ENCODE assay signal across 17 cellular contexts in genomic region chr17:49914664-49915063, GRCh38. TPM values are rescaled to one million over a fixed set of nuclear protein-coding genes. Genes with fewer than 3 reads are reported as not detected.
A peak's percentile ranks its signal among the peaks of the same experiment; 100 is the strongest.
DNase-seq lines count a peak whose midpoint lies in the region; ATAC-seq lines count a peak whose summit lies in the region.
"Had no signal": no experiment of that assay in that cellular context is flagged by ENCODE, and none has a peak within 500 bp of the region (broad histone marks: within the 10 kb centered on the region; RNA-seq: fewer than 3 reads in every experiment).

No MANE protein-coding gene starts in this region.

- H4K91ac ChIP-seq in trophoblast cell (ENCODE audit: low read depth, low read length) = peak overlapping the region; percentile 97

- H3K23ac ChIP-seq in trophoblast cell (ENCODE audit: low read length) = no peak overlapping the region

- ATAC-seq in HG03095 (IDR thresholded peaks at IDR 0.05; ENCODE audit: unreplicated experiment) = no peak
- ATAC-seq in GM19324 (IDR thresholded peaks at IDR 0.05; ENCODE audit: low FRiP score, unreplicated experiment) = no peak
- ATAC-seq in HG02798 (IDR thresholded peaks at IDR 0.05; ENCODE audit: poor library complexity, unreplicated experiment) = no peak
- ATAC-seq: GM12878, GM23338 had no signal

- peaks cover 4% of the 10 kb centered on the region for H3K79me2 ChIP-seq in trophoblast cell (ENCODE audit: control insufficient read depth, insufficient read depth, low read length, poor library complexity)

- H3K4me3 ChIP-seq in BLaER1 (no peak overlapping the region), SJCRH30 (no peak overlapping the region), trophoblast cell (ENCODE audit: low read depth, low read length) (no peak overlapping the region)
- H3K4me3 ChIP-seq: GM12878, GM23338 had no signal

- no peaks in the 10 kb centered on the region for H3K9me3 Mint-ChIP-seq in activated CD4-positive, alpha-beta memory T cell treated with anti-CD3 and anti-CD28 coated beads, Interleukin-2, amount 10 ng/mL, durations not matched to agents 7 days and 5 days
- H3K9me3 Mint-ChIP-seq: H9 had no signal

- no peaks in the 10 kb centered on the region for H3K9me3 ChIP-seq in BLaER1
- no peaks in the 10 kb centered on the region for H3K9me3 ChIP-seq in SJCRH30 (replicated peaks)
- no peaks in the 10 kb centered on the region for H3K9me3 ChIP-seq in trophoblast cell (ENCODE audit: insufficient read depth, low read depth, low read length)
- H3K9me3 ChIP-seq: BE2C had no signal

- H3K4me1 ChIP-seq in BLaER1 (peaks cover 48% of the 10 kb centered on the region), SJCRH30 (peaks cover 33% of the 10 kb centered on the region), trophoblast cell (ENCODE audit: control insufficient read depth in 1 of 2, insufficient read depth in 2 of 2, low read length in 2 of 2) (peaks cover 27 to 49% of the 10 kb centered on the region in 2 experiments)
- H3K4me1 ChIP-seq: BE2C had no signal

- H2AK5ac ChIP-seq in trophoblast cell (ENCODE audit: low read length) = peak overlapping the region; percentile 80

- H4K8ac ChIP-seq in trophoblast cell (ENCODE audit: low read depth, low read length) = peak overlapping the region; percentile 55

- CTCF ChIA-PET in activated CD4-positive, alpha-beta memory T cell treated with anti-CD3 and anti-CD28 coated beads, Interleukin-2, amount 10 ng/mL, durations not matched to agents 7 days and 5 days (lab: Charles Lee) = no interaction called here

- H3K18ac ChIP-seq in trophoblast cell (ENCODE audit: low read length) = peak overlapping the region; percentile 52

- no CpG with 5 or more reads among the region's 4 CpGs for WGBS in trophoblast cell (ENCODE audit: extremely low coverage, insufficient coverage, insufficient read length)

- no peak overlapping the region for H4K12ac ChIP-seq in trophoblast cell (ENCODE audit: low read depth, low read length)

- H3K27me3 Mint-ChIP-seq in activated CD4-positive, alpha-beta memory T cell treated with anti-CD3 and anti-CD28 coated beads, Interleukin-2, amount 10 ng/mL, durations not matched to agents 7 days and 5 days = peaks cover 54% of the 10 kb centered on the region

- H3K36me3 ChIP-seq in BLaER1 = no peaks in the 10 kb centered on the region
- no peaks in the 10 kb centered on the region for H3K36me3 ChIP-seq in SJCRH30
- no peaks in the 10 kb centered on the region for H3K36me3 ChIP-seq in trophoblast cell (ENCODE audit: control insufficient read depth in 1 of 2, insufficient read depth in 2 of 2, low read length in 2 of 2)
- H3K36me3 ChIP-seq: BE2C had no signal

- H2AFZ ChIP-seq in trophoblast cell (ENCODE audit: insufficient read depth, low read length, poor library complexity) = no peak overlapping the region
- H2AFZ ChIP-seq: GM23338 had no signal

- H3K27me3 ChIP-seq in BLaER1 (peaks cover 31% of the 10 kb centered on the region), SJCRH30 (no peaks in the 10 kb centered on the region), trophoblast cell (ENCODE audit: insufficient read depth, low read length) (peaks cover 8% of the 10 kb centered on the region)

- H3K36me3 Mint-ChIP-seq in activated CD4-positive, alpha-beta memory T cell treated with anti-CD3 and anti-CD28 coated beads, Interleukin-2, amount 10 ng/mL, durations not matched to agents 7 days and 5 days (ENCODE audit: low read depth) = no peaks in the 10 kb centered on the region
- H3K36me3 Mint-ChIP-seq: CD4-positive, CD25-positive, alpha-beta regulatory T cell had no signal

- H3K4ac ChIP-seq in trophoblast cell (ENCODE audit: low read depth, low read length) = peak overlapping the region; percentile 59

- H3K79me1 ChIP-seq in trophoblast cell (ENCODE audit: low read length) = peaks cover 53% of the 10 kb centered on the region

- no peak overlapping the region for H3K9ac ChIP-seq in BLaER1
- no peak overlapping the region for H3K9ac ChIP-seq in trophoblast cell (ENCODE audit: low read length)

- H2BK12ac ChIP-seq in trophoblast cell (ENCODE audit: low read length) = peak overlapping the region; percentile 81

- H3K4me3 Mint-ChIP-seq in activated CD4-positive, alpha-beta memory T cell treated with anti-CD3 and anti-CD28 coated beads, Interleukin-2, amount 10 ng/mL, durations not matched to agents 7 days and 5 days = no peak overlapping the region
- H3K4me3 Mint-ChIP-seq: CD4-positive, CD25-positive, alpha-beta regulatory T cell; GM23338 had no signal

- H3K4me2 ChIP-seq in BLaER1 = peak overlapping the region; percentile 66
- H3K4me2 ChIP-seq in trophoblast cell (ENCODE audit: low read length) = no peak overlapping the region
- H3K4me2 ChIP-seq: GM23338 had no signal

- H3K27ac ChIP-seq in BLaER1 (no peak overlapping the region), SJCRH30 (peak overlapping the region; percentile 70), trophoblast cell (ENCODE audit: low read depth, low read length) (peak overlapping the region; percentile 83)
- H3K27ac ChIP-seq: HL-60 had no signal

- DNase-seq in NCI-H524 treated with DMSO at 0.1 percent for 48 hours (lab: John Stamatoyannopoulos, UW) = peak; percentile 72
- DNase-seq in SJCRH30 = no peak
- peak; percentile 38 to 55 for DNase-seq in trophoblast cell
- no peak for DNase-seq in activated CD4-positive, alpha-beta memory T cell treated with anti-CD3 and anti-CD28 coated beads, Interleukin-2, amount 10 ng/mL, durations not matched to agents 7 days and 5 days
- DNase-seq: 8988T; Calu3; CD4-positive, CD25-positive, alpha-beta regulatory T cell; DMS79; H9 had no signal

- H3K4me1 Mint-ChIP-seq in activated CD4-positive, alpha-beta memory T cell treated with anti-CD3 and anti-CD28 coated beads, Interleukin-2, amount 10 ng/mL, durations not matched to agents 7 days and 5 days = peaks cover 6% of the 10 kb centered on the region

- H4K20me1 ChIP-seq in BLaER1 = peaks cover 21% of the 10 kb centered on the region

- H3K14ac ChIP-seq in trophoblast cell (ENCODE audit: low read length) = peak overlapping the region; percentile 79

- POLR2A ChIA-PET in activated CD4-positive, alpha-beta memory T cell treated with anti-CD3 and anti-CD28 coated beads, Interleukin-2, amount 10 ng/mL, durations not matched to agents 7 days and 5 days (lab: Charles Lee) = no interaction called here

- peak overlapping the region; percentile 68 for H2BK5ac ChIP-seq in trophoblast cell (ENCODE audit: low read depth, low read length, poor library complexity)

- H2BK120ac ChIP-seq in trophoblast cell (ENCODE audit: insufficient read depth, low read length, poor library complexity) = peak overlapping the region; percentile 78

- H3K27ac Mint-ChIP-seq in activated CD4-positive, alpha-beta memory T cell treated with anti-CD3 and anti-CD28 coated beads, Interleukin-2, amount 10 ng/mL, durations not matched to agents 7 days and 5 days = no peak overlapping the region
- H3K27ac Mint-ChIP-seq: CD4-positive, CD25-positive, alpha-beta regulatory T cell; GM23338 had no signal

RNA-seq across cellular contexts. Expression of gene DLX4, which starts 54.3 kb away (rescaled TPM):
- 0.10 and 0.34 TPM in 2 replicates for total RNA-seq in SJCRH30 (2014; rRNA removed; shearing (Covaris generic))
- polyA plus RNA-seq in trophoblast cell (2013) = 11.8 and 12.7 TPM in 2 replicates
- under 1 TPM; 0.28 TPM for total RNA-seq in activated CD4-positive, alpha-beta memory T cell treated with anti-CD3 and anti-CD28 coated beads, Interleukin-2, amount 10 ng/mL, durations not matched to agents 7 days and 5 days
- total RNA-seq: CD4-positive, CD25-positive, alpha-beta regulatory T cell had no signal
- polyA plus RNA-seq: CD4-positive, CD25-positive, alpha-beta regulatory T cell had no signal

Comparison
In these comparisons a context has a peak if more than half of its experiments do, and no peak if none do; other contexts are left out.
1. DNase-seq: peak in NCI-H524 treated with DMSO at 0.1 percent for 48 hours (single experiment) and trophoblast cell (2 of 2); none in SJCRH30 (0 of 2) and activated CD4-positive, alpha-beta memory T cell treated with anti-CD3 and anti-CD28 coated beads, Interleukin-2, amount 10 ng/mL, durations not matched to agents 7 days and 5 days (single experiment).